ENCODE assay signal across 17 cellular contexts in the genomic region with DNA sequence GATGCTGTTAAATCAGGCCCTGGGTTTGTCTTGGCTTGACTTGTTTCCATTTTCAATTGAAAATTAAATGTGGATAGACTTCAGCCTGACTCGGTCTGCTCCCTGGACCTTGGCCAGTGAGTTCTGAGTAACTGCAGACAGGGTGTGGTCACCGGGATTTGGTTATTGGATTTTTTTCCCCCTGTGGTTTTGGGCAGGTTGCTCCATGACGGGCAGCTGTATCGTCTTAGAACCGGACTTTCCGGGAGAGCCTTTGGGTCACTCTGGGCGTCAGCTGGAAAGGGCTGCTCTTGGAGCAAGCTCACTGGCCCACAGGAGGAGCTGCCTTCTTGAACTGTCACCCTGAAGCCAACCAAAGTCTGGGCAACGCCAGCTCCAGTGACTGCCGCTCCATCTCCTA.
DNase-seq lines count a peak whose midpoint lies in the region; ATAC-seq, FAIRE-seq and TF ChIP-seq lines count a peak whose summit lies in the region.
"Had no signal": no experiment of that assay in that cellular context is flagged by ENCODE, and none has a peak within 500 bp of the region (broad histone marks: within the 10 kb centered on the region; RNA-seq: fewer than 3 reads in every experiment).

No MANE protein-coding gene starts in this region.

- H3K4me1 Mint-ChIP-seq in activated T-helper 2 cell treated with anti-CD3 and anti-CD28 coated beads, Interferon-gamma antibody, Interleukin-2, Interleukin-4, amounts not matched to agents 10 μg/mL and 5 μg/mL and 100 μg/mL, durations not matched to agents 14 hours and 24 hours and 36 hours (ENCODE audit: low read depth): peaks cover 8% of the 10 kb centered on the region
- H3K4me1 Mint-ChIP-seq: H9 had no signal

- peaks cover 20% of the 10 kb centered on the region for H3K27me3 Mint-ChIP-seq in activated T-helper 2 cell treated with anti-CD3 and anti-CD28 coated beads, Interferon-gamma antibody, Interleukin-2, Interleukin-4, amounts not matched to agents 10 μg/mL and 5 μg/mL and 100 μg/mL, durations not matched to agents 14 hours and 24 hours and 36 hours (ENCODE audit: low read depth)

- peak; percentile 80 for ATAC-seq in esophagus mucosa
- peak; percentile 39 for ATAC-seq in omental fat pad (ENCODE audit: low FRiP score)

- H3K27ac Mint-ChIP-seq in activated T-helper 2 cell treated with anti-CD3 and anti-CD28 coated beads, Interferon-gamma antibody, Interleukin-2, Interleukin-4, amounts not matched to agents 10 μg/mL and 5 μg/mL and 100 μg/mL, durations not matched to agents 14 hours and 24 hours and 36 hours: no peak overlapping the region
- H3K27ac Mint-ChIP-seq: activated CD4-positive, alpha-beta T cell treated with anti-CD3 and anti-CD28 coated beads, Interleukin-2, amount 10 ng/mL, durations not matched to agents 24 days and 14 days; H9; nephron progenitor cell had no signal

- no peak overlapping the region for H3K4me3 Mint-ChIP-seq in activated T-helper 2 cell treated with anti-CD3 and anti-CD28 coated beads, Interferon-gamma antibody, Interleukin-2, Interleukin-4, amounts not matched to agents 10 μg/mL and 5 μg/mL and 100 μg/mL, durations not matched to agents 14 hours and 24 hours and 36 hours (ENCODE audit: low read depth)
- H3K4me3 Mint-ChIP-seq: activated CD4-positive, alpha-beta T cell treated with anti-CD3 and anti-CD28 coated beads, Interleukin-2, amount 10 ng/mL, durations not matched to agents 24 days and 14 days; CD14-positive monocyte; H9; nephron progenitor cell had no signal

- intact Hi-C loops in activated T-helper 2 cell treated with anti-CD3 and anti-CD28 coated beads, Interferon-gamma antibody, Interleukin-2, Interleukin-4, amounts not matched to agents 10 μg/mL and 5 μg/mL and 100 μg/mL, durations not matched to agents 14 hours and 24 hours and 36 hours (cut with micrococcal nuclease): loop anchor here (2.0 to 10.0 kb wide), 2 partner anchors 101 to 873 kb away; no protein-coding TSS in a partner anchor

- peak; percentile 75 for FAIRE-seq in RCC 7860 (lab: Jason Lieb, UNC)

- H3K9me3 Mint-ChIP-seq in activated T-helper 2 cell treated with anti-CD3 and anti-CD28 coated beads, Interferon-gamma antibody, Interleukin-2, Interleukin-4, amounts not matched to agents 10 μg/mL and 5 μg/mL and 100 μg/mL, durations not matched to agents 14 hours and 24 hours and 36 hours: no peaks in the 10 kb centered on the region
- H3K9me3 Mint-ChIP-seq: CD14-positive monocyte, nephron progenitor cell had no signal

- peak overlapping the region; percentile 10; the same call in 1 of the 2 replicates for H3K27ac ChIP-seq in C4-2B

- TF ChIP-seq CTCF in C4-2B (conservative IDR thresholded peaks at IDR 0.05) (no peak), omental fat pad (IDR thresholded peaks at IDR 0.05) (no peak)

- no peaks in the 10 kb centered on the region for H3K36me3 Mint-ChIP-seq in activated T-helper 2 cell treated with anti-CD3 and anti-CD28 coated beads, Interferon-gamma antibody, Interleukin-2, Interleukin-4, amounts not matched to agents 10 μg/mL and 5 μg/mL and 100 μg/mL, durations not matched to agents 14 hours and 24 hours and 36 hours (ENCODE audit: low read depth)
- H3K36me3 Mint-ChIP-seq: CD14-positive monocyte had no signal

- peak; percentile 73 for DNase-seq in RCC 7860 (ENCODE audit: low spot score)
- DNase-seq in omental fat pad (ENCODE audit: low spot score): no peak
- DNase-seq in central memory CD4-positive, alpha-beta T cell: no peak
- DNase-seq in DMS 273 (lab: John Stamatoyannopoulos, UW; ENCODE audit: unreplicated experiment): no peak
- no peak for DNase-seq in activated T-helper 2 cell treated with anti-CD3 and anti-CD28 coated beads, Interferon-gamma antibody, Interleukin-2, Interleukin-4, amounts not matched to agents 10 μg/mL and 5 μg/mL and 100 μg/mL, durations not matched to agents 14 hours and 24 hours and 36 hours (ENCODE audit: low spot score)
- no peak for DNase-seq in NK-92 (lab: John Stamatoyannopoulos, UW; ENCODE audit: unreplicated experiment)
- DNase-seq: activated CD4-positive, alpha-beta T cell treated with anti-CD3 and anti-CD28 coated beads, Interleukin-2, amount 10 ng/mL, durations not matched to agents 24 days and 14 days; activated gamma-delta T cell; effector CD4-positive, alpha-beta T cell; H9; NCI-H524; stimulated activated CD4-positive, alpha-beta T cell treated with anti-CD3 and anti-CD28 coated beads, Interleukin-2, amount 100 ng/mL, for 24 hours; stimulated activated naive CD4-positive, alpha-beta T cell had no signal
